24 cellular contexts compared by ENCODE assay signal in the genomic region with DNA sequence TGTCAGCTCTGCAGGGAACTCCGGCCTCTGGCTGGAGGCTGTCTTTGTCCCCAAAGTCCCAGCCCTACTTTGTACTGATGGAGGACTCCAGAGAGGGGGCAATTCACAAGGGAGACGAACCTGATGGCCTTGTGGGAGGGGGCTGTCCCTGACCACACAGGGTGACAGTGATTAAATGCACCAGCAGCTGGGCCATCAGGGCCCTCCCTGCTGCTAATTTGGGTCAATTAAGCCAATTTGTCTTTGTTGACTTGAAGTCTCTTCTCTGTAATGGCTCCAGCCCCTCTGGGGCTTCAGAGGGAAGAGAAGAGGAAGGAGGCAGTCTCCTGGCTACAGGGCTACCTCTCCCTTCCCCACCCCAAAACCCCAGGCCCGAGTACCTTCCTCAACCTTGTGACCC. TPM values are rescaled to one million over a fixed set of nuclear protein-coding genes. Genes with fewer than 3 reads are reported as not detected.
"Had no signal": no experiment of that assay in that cellular context is flagged by ENCODE, and none has a peak within 500 bp of the region (broad histone marks: within the 10 kb centered on the region; RNA-seq: fewer than 3 reads in every experiment).

No MANE protein-coding gene starts in this region.

- DNase-seq: activated B cell treated with CpG ODN at 0.5 μM for 24 hours; activated CD4-positive, alpha-beta T cell treated with anti-CD3 and anti-CD28 coated beads, Interleukin-2, amount 50 U/mL, for 1 hour; activated CD8-positive, alpha-beta memory T cell treated with anti-CD3 and anti-CD28 coated beads, Interleukin-2, amount 10 ng/mL, durations not matched to agents 7 days and 5 days; activated CD8-positive, alpha-beta T cell treated with anti-CD3 and anti-CD28 coated beads, Interleukin-2, amount 10 ng/mL, durations not matched to agents 7 days and 5 days; activated naive CD4-positive, alpha-beta T cell; activated T-cell treated with anti-CD3 and anti-CD28 coated beads, Interleukin-2, amount 50 U/mL, for 48 hours; body of pancreas; dorsolateral prefrontal cortex; effector memory CD4-positive, alpha-beta T cell; immature natural killer cell; naive thymus-derived CD4-positive, alpha-beta T cell; occipital lobe; psoas muscle; stimulated activated CD4-positive, alpha-beta T cell treated with anti-CD3 and anti-CD28 coated beads, Interleukin-1b, Interleukin-23, amount 100 ng/mL, for 48 hours; stimulated activated CD4-positive, alpha-beta T cell treated with anti-CD3 and anti-CD28 coated beads, Interleukin-4, amount 100 ng/mL, for 4 hours; stimulated activated CD8-positive, alpha-beta memory T cell treated with anti-CD3 and anti-CD28 coated beads, Interleukin-4, amount 100 ng/mL, for 48 hours; T-helper 1 cell had no signal

- H3K27ac ChIP-seq: body of pancreas, coronary artery, hepatocyte, parathyroid adenoma, psoas muscle, right atrium auricular region, tibial nerve had no signal

RNA-seq across cellular contexts. Expression of a gene that starts 22.0 kb away (rescaled TPM):
- total RNA-seq: activated B cell treated with CpG ODN at 0.5 μM for 24 hours; activated CD8-positive, alpha-beta memory T cell treated with anti-CD3 and anti-CD28 coated beads, Interleukin-2, amount 10 ng/mL, durations not matched to agents 7 days and 5 days; activated CD8-positive, alpha-beta T cell treated with anti-CD3 and anti-CD28 coated beads, Interleukin-2, amount 10 ng/mL, durations not matched to agents 7 days and 5 days; activated T-helper 2 cell treated with anti-CD3 and anti-CD28 coated beads, Interferon-gamma antibody, Interleukin-2, Interleukin-4, amounts not matched to agents 10 μg/mL and 5 μg/mL and 100 μg/mL, durations not matched to agents 14 hours and 24 hours and 36 hours; body of pancreas; epithelial cell of proximal tubule had no signal
